18 cellular contexts compared by ENCODE assay signal in the genomic region with DNA sequence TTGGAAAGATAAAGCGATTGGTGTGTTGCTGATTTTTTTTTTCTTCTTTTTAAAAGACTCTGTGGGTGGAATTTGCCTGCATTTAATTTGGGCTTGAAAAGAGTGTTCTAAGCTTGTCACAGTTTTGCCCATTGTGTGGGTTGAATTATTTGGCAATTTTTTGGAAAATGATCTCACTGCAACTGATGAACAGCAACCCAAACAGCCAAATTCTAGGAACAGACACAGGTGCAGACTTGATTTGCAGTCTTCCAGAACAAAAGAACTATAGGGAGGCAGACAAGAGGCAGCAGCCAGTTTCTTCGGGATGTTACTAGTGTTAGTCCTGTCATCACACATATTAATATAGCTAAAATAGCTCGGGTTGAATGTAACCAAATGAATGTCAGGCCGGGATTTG.
"Had no signal": no experiment of that assay in that cellular context is flagged by ENCODE, and none has a peak within 500 bp of the region (broad histone marks: within the 10 kb centered on the region; RNA-seq: fewer than 3 reads in every experiment).

No MANE protein-coding gene starts in this region.

- H3K4me3 Mint-ChIP-seq: activated CD4-positive, alpha-beta T cell treated with anti-CD3 and anti-CD28 coated beads for 36 hours; memory B cell; neural crest cell had no signal

- H3K27ac Mint-ChIP-seq: activated CD4-positive, alpha-beta T cell treated with anti-CD3 and anti-CD28 coated beads for 36 hours; progenitor cell of endocrine pancreas had no signal

- H3K27me3 Mint-ChIP-seq: activated CD4-positive, alpha-beta T cell treated with anti-CD3 and anti-CD28 coated beads for 36 hours; memory B cell; progenitor cell of endocrine pancreas had no signal

- H3K9me3 Mint-ChIP-seq: memory B cell, neural crest cell had no signal

- H3K36me3 ChIP-seq: colonic mucosa, gastrocnemius medialis, upper lobe of left lung had no signal

- ATAC-seq: activated CD4-positive, alpha-beta T cell treated with anti-CD3 and anti-CD28 coated beads for 36 hours; gastrocnemius medialis; heart left ventricle; left cardiac atrium had no signal

- H3K4me3 ChIP-seq: colonic mucosa, esophagus muscularis mucosa, gastrocnemius medialis, heart left ventricle, spleen, upper lobe of left lung had no signal

- H3K9me3 ChIP-seq: colonic mucosa, esophagus muscularis mucosa, gastrocnemius medialis, heart left ventricle, spleen, upper lobe of left lung had no signal

- H3K27ac ChIP-seq: colonic mucosa, esophagus muscularis mucosa, gastrocnemius medialis, heart left ventricle, upper lobe of left lung had no signal

- H3K27me3 ChIP-seq: colonic mucosa, esophagus muscularis mucosa, gastrocnemius medialis, heart left ventricle, spleen, upper lobe of left lung had no signal

- H3K4me1 ChIP-seq: colonic mucosa, esophagus muscularis mucosa, gastrocnemius medialis, spleen, upper lobe of left lung had no signal

- DNase-seq: activated CD4-positive, alpha-beta T cell treated with anti-CD3 and anti-CD28 coated beads for 36 hours; activated CD4-positive, alpha-beta T cell treated with anti-CD3 and anti-CD28 coated beads, Interleukin-2, amount 50 U/mL, for 48 hours; activated gamma-delta T cell; activated naive CD4-positive, alpha-beta T cell treated with anti-CD3 and anti-CD28 coated beads, Interleukin-2, amount 50 U/mL, for 16 hours; colonic mucosa; gastrocnemius medialis; heart left ventricle; islet precursor cell; left cardiac atrium; spleen; stimulated activated CD4-positive, alpha-beta T cell treated with anti-CD3 and anti-CD28 coated beads, Interleukin-4, amount 100 ng/mL, for 1 hour; stimulated activated naive CD4-positive, alpha-beta T cell; T-helper 9 cell; upper lobe of left lung had no signal
